Comparison of ENCODE assay signal across 8 cellular contexts in the genomic region with DNA sequence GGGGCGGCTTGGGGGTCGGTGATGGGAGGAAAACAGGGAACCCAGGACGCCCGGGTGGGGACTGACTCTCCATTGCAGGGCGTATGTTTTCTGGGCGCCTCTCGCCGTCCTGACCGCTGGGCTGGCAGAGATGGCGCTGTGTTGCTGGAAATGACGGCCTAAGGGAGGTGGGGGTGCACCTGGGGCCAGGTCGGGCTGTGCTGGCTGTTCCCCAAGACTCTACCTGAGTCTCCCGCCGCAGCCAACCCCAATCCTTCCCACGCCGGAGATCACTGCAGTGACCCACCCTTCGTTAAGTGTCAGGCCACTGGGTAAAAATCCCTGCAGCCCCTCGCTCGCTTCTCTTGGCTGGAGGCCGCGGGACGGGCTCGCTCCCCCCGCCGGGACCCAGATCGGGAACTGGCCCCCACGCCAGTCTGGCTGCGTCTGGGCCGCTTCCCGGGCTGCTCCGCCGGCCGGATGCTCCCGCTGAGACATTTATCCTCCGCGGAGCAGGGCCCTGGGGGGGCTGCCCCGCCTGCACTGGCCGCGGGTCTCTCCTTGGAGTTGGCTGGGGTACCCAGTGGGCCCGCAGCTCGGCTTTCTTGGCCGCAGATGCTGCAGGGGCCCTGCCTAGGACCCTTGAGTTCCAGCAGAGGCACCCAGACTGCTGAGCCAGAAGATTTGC. TPM values are rescaled to one million over a fixed set of nuclear protein-coding genes. Genes with fewer than 3 reads are reported as not detected.
A peak's percentile ranks its signal among the peaks of the same experiment; 100 is the strongest.
DNase-seq lines count a peak whose midpoint lies in the region; ATAC-seq and TF ChIP-seq lines count a peak whose summit lies in the region.

No MANE protein-coding gene starts in this region.

- no TSS peak for BruUV-seq in Panc1 (replicated peaks; lab: Mats Ljungman, UMichigan)

- intact Hi-C loops in Panc1 (cut with micrococcal nuclease; ENCODE audit: unreplicated experiment) (loop anchor here (10.0 kb wide), 1 partner anchor 86 kb away; no protein-coding TSS in a partner anchor), esophagus muscularis mucosa (cut with DNase I) (loop anchor here (2.0 kb wide), 1 partner anchor 86 kb away; no protein-coding TSS in a partner anchor)

- ATAC-seq in Panc1: peak; percentile 60
- ATAC-seq in lung (ENCODE audit: insufficient read depth, low FRiP score): peak; percentile 71
- no peak for ATAC-seq in GM21528 (IDR thresholded peaks at IDR 0.05; ENCODE audit: low FRiP score, unreplicated experiment)
- ATAC-seq in GM21381 (IDR thresholded peaks at IDR 0.05; ENCODE audit: unreplicated experiment): no peak
- no peak for ATAC-seq in HG02798 (IDR thresholded peaks at IDR 0.05; ENCODE audit: poor library complexity, unreplicated experiment)

- H3K36me3 ChIP-seq in Panc1 (ENCODE audit: control insufficient read depth, insufficient read depth, low read length) (no peaks in the 10 kb centered on the region), esophagus muscularis mucosa (no peaks in the 10 kb centered on the region), lung (ENCODE audit: control insufficient read depth in 2 of 2, insufficient read depth in 2 of 2, low read length in 2 of 2) (no peaks in the 10 kb centered on the region)

- H3K4me1 ChIP-seq in Panc1 (ENCODE audit: control insufficient read depth, insufficient read depth, low read length): no peaks in the 10 kb centered on the region; the same call in 1 of the 2 replicates
- H3K4me1 ChIP-seq in esophagus muscularis mucosa: peaks cover 20 to 68% (median 60%) of the 10 kb centered on the region in 4 donors
- H3K4me1 ChIP-seq in lung (ENCODE audit: control insufficient read depth in 2 of 2, insufficient read depth in 2 of 2, low read length in 2 of 2): peaks cover 0 to 12% of the 10 kb centered on the region in 2 donors

- 10% methylated on average over 9 of the region's 42 CpGs for WGBS in esophagus muscularis mucosa
- 19 to 20% methylated on average over 41 to 42 of the region's 42 CpGs for WGBS in lung, 2 donors

- CTCF ChIA-PET in Panc1 (lab: Charles Lee): interaction anchor here (0.6 to 0.7 kb wide), 3 partner anchors 16 to 208 kb away, joined by 3 to 7 read pairs (median 5); no protein-coding TSS in a partner anchor

- in situ Hi-C loops in Panc1 (cut with HindIII; ENCODE audit: low pct_unique_long_range_greater_than_20kb, low sequenced_read_pairs): no loop called here

- TF ChIP-seq POLR2A in esophagus muscularis mucosa (IDR thresholded peaks at IDR 0.05; ENCODE audit: low read depth): no peak

- DNase-seq in Panc1 (ENCODE audit: low read depth, low spot score) (no peak), esophagus muscularis mucosa (ENCODE audit: extremely low spot score) (no peak), lung (ENCODE audit: low spot score) (no peak), GOT3 (lab: John Stamatoyannopoulos, UW) (no peak)

- H3K27me3 ChIP-seq in Panc1 (ENCODE audit: control insufficient read depth, insufficient read depth, low read length) (no peaks in the 10 kb centered on the region), esophagus muscularis mucosa (no peaks in the 10 kb centered on the region), lung (ENCODE audit: control insufficient read depth, insufficient read depth) (no peaks in the 10 kb centered on the region)

- TF ChIP-seq EP300 in esophagus muscularis mucosa (IDR thresholded peaks at IDR 0.05): peak; percentile 59

- peak overlapping the region in 1 of 2 experiments; percentile 37; a peak in 2 of 4 replicates for H3K4me3 ChIP-seq in Panc1 (ENCODE audit: low read depth in 2 of 2, low read length in 2 of 2)
- peak overlapping the region; percentile 50 to 57 (median 52) for H3K4me3 ChIP-seq in esophagus muscularis mucosa
- no peak overlapping the region for H3K4me3 ChIP-seq in lung

- POLR2A ChIA-PET in Panc1 (lab: Charles Lee): interaction anchor here (0.7 kb wide), 1 partner anchor 313 kb away, joined by 7 read pairs; no protein-coding TSS in a partner anchor

- H3K27ac ChIP-seq in Panc1 (ENCODE audit: low read length): no peak overlapping the region; the same call in 1 of the 2 replicates
- peak overlapping the region; percentile 93 to 96 (median 94) for H3K27ac ChIP-seq in esophagus muscularis mucosa (replicated peaks in 1 of 4)
- H3K27ac ChIP-seq in lung (ENCODE audit: low read depth in 1 of 2, low read length in 1 of 2): peak overlapping the region; percentile 51 to 81
- H3K27ac ChIP-seq in temporal lobe (ENCODE audit: low read depth, low read length): peak overlapping the region; percentile 67

- TF ChIP-seq CTCF in Panc1 (IDR thresholded peaks at IDR 0.05) (no peak), esophagus muscularis mucosa (IDR thresholded peaks at IDR 0.05) (no peak), lung (IDR thresholded peaks at IDR 0.05; ENCODE audit: control extremely low read depth, extremely low read depth) (no peak)

- H3K9me3 ChIP-seq in Panc1 (ENCODE audit: control insufficient read depth, insufficient read depth, low read depth, low read length): no peaks in the 10 kb centered on the region
- no peaks in the 10 kb centered on the region for H3K9me3 ChIP-seq in esophagus muscularis mucosa
- no peaks in the 10 kb centered on the region for H3K9me3 ChIP-seq in lung (ENCODE audit: control insufficient read depth in 2 of 2, insufficient read depth in 1 of 2, low read length in 1 of 2)

RNA-seq across cellular contexts. Expression of gene ARMC9, which starts 7.8 kb away (rescaled TPM):
- 42.7 TPM for total RNA-seq in Panc1 (2021; ENCODE audit: unreplicated experiment)
- 76.4 TPM for polyA plus RNA-seq in Panc1 (2012; ENCODE audit: insufficient read length)
- total RNA-seq in esophagus muscularis mucosa: 100 to 1,000 TPM; 119 to 262 (median 152) TPM
- 10 to 100 TPM; 28.6 to 51.6 TPM for total RNA-seq in lung
- 10 to 100 TPM; 20.5 to 48.6 TPM for polyA plus RNA-seq in lung
- 10.1 TPM for total RNA-seq in temporal lobe

Comparison
In these comparisons a context has a peak if more than half of its experiments do, and no peak if none do; other contexts are left out.
1. ATAC-seq: peak in Panc1 (single experiment) and lung (single experiment); none in GM21528 (single experiment), GM21381 (single experiment) and HG02798 (single experiment).